ENCODE assay signal across 18 cellular contexts in genomic region chr15:75206006-75206405, GRCh38. TPM values are rescaled to one million over a fixed set of nuclear protein-coding genes. Genes with fewer than 3 reads are reported as not detected.
DNase-seq lines count a peak whose midpoint lies in the region; ATAC-seq and TF ChIP-seq lines count a peak whose summit lies in the region.
"Had no signal": no experiment of that assay in that cellular context is flagged by ENCODE, and none has a peak within 500 bp of the region (broad histone marks: within the 10 kb centered on the region; RNA-seq: fewer than 3 reads in every experiment).

No MANE protein-coding gene starts in this region.

- peak; percentile 68 for DNase-seq in RWPE2 (ENCODE audit: low spot score)
- no peak for DNase-seq in memory B cell (ENCODE audit: low spot score in 2 of 2)
- no peak for DNase-seq in NCI-H1417 treated with DMSO at 0.1 percent for 48 hours (lab: John Stamatoyannopoulos, UW)
- no peak for DNase-seq in HT-29 (ENCODE audit: low spot score)
- DNase-seq: CD4-positive, alpha-beta T cell; DMS153; DMS79; GDM1; H9; IMR-90; KBM-7 had no signal

- peaks cover 91% of the 10 kb centered on the region for H4K20me1 ChIP-seq in BLaER1

- H3K27ac ChIP-seq in BLaER1 (no peak overlapping the region), RWPE2 (ENCODE audit: poor library complexity, severe bottlenecking) (no peak overlapping the region)
- H3K27ac ChIP-seq: C4-2B had no signal

- H3K4me3 ChIP-seq in BLaER1 (no peak overlapping the region), RWPE2 (ENCODE audit: severe bottlenecking) (no peak overlapping the region)

- H3K4me2 ChIP-seq in BLaER1, result no peak overlapping the region

- H3K4me1 Mint-ChIP-seq in memory B cell, result peaks cover 37% of the 10 kb centered on the region

- H3K9me3 Mint-ChIP-seq in memory B cell, result no peaks in the 10 kb centered on the region
- H3K9me3 Mint-ChIP-seq: CD4-positive, alpha-beta T cell; H9 had no signal

- H3K9ac ChIP-seq in BLaER1, result peak overlapping the region; percentile 21; the same call in 1 of the 2 replicates

- no peaks in the 10 kb centered on the region for H3K27me3 Mint-ChIP-seq in memory B cell
- H3K27me3 Mint-ChIP-seq: B cell; CD4-positive, alpha-beta T cell had no signal

- H3K36me3 ChIP-seq in BLaER1 (peaks cover 56% of the 10 kb centered on the region), RWPE2 (ENCODE audit: low read depth) (peaks cover 48% of the 10 kb centered on the region)

- ATAC-seq in GM18505 (IDR thresholded peaks at IDR 0.05; ENCODE audit: unreplicated experiment), result no peak
- no peak for ATAC-seq in RWPE2 (ENCODE audit: low read depth)
- no peak for ATAC-seq in memory B cell (ENCODE audit: low read depth)
- no peak for ATAC-seq in HG02885 (IDR thresholded peaks at IDR 0.05; ENCODE audit: poor library complexity, unreplicated experiment)

- peaks cover 71% of the 10 kb centered on the region for H3K4me1 ChIP-seq in BLaER1
- H3K4me1 ChIP-seq in RWPE2 (ENCODE audit: insufficient read depth, poor library complexity, severe bottlenecking), result peaks cover 12% of the 10 kb centered on the region

- no peaks in the 10 kb centered on the region; the same call in 1 of the 2 replicates for H3K27me3 ChIP-seq in BLaER1
- H3K27me3 ChIP-seq in RWPE2 (ENCODE audit: insufficient read depth, poor library complexity, severe bottlenecking), result no peaks in the 10 kb centered on the region

- H3K9me3 ChIP-seq in BLaER1 (no peaks in the 10 kb centered on the region), RWPE2 (ENCODE audit: severe bottlenecking) (no peaks in the 10 kb centered on the region)

- TF ChIP-seq CTCF in RWPE2 (IDR thresholded peaks at IDR 0.05; ENCODE audit: poor library complexity, severe bottlenecking), result no peak

- H3K36me3 Mint-ChIP-seq in memory B cell, result peaks cover 12% of the 10 kb centered on the region

- no peak overlapping the region for H3K4me3 Mint-ChIP-seq in memory B cell
- H3K4me3 Mint-ChIP-seq: B cell; CD4-positive, alpha-beta T cell; H9 had no signal

- peak; percentile 22 for TF ChIP-seq POLR2A in GM18505 (IDR thresholded peaks at IDR 0.05; ENCODE audit: borderline replicate concordance, extremely low read depth, insufficient read depth, insufficient read length)

- peak overlapping the region; percentile 42 for H3K27ac Mint-ChIP-seq in memory B cell
- H3K27ac Mint-ChIP-seq: B cell; CD4-positive, alpha-beta T cell had no signal

RNA-seq across cellular contexts. Expression of gene C15orf39, which starts 4.3 kb away (rescaled TPM):
- total RNA-seq in HT-29 (2014; rRNA removed; shearing (Covaris generic)), result 59.0 and 76.6 TPM in 2 replicates

RNA-seq across cellular contexts. Expression of gene GOLGA6C, which starts 52.1 kb away (rescaled TPM):
- not detected in 2 replicates for total RNA-seq in HT-29 (2014; rRNA removed; shearing (Covaris generic))
- total RNA-seq: A172; B cell; CD4-positive, alpha-beta T cell; H9; HT1080; IMR-90 had no signal
